ENCODE assay signal across 17 cellular contexts in the genomic region with DNA sequence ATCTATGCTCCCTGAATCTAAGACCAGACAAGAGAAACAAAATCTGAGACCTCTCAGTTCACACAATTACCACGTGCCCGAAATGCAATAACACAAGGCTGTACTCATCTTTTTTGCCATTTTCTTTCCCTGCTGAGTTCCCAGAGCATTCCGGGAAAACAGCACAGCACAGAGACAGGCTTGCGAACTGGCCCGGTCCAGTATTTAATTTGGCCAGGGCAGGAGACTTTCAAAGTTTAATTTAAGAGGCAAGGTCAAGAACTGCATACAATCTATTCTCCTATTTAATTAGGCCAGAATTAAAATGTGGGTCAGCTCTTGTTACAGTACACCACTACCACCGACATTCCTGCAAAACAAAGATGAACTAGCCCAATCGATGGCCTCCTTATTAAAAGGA.
DNase-seq lines count a peak whose midpoint lies in the region; ATAC-seq, FAIRE-seq and TF ChIP-seq lines count a peak whose summit lies in the region.
"Had no signal": no experiment of that assay in that cellular context is flagged by ENCODE, and none has a peak within 500 bp of the region (broad histone marks: within the 10 kb centered on the region; RNA-seq: fewer than 3 reads in every experiment).

No MANE protein-coding gene starts in this region.

- H3K4me3 ChIP-seq in liver (ENCODE audit: low read depth in 1 of 3, low read length in 3 of 3) = no peak overlapping the region
- no peak overlapping the region for H3K4me3 ChIP-seq in HepG2 (replicated peaks in 1 of 3; ENCODE audit: insufficient read depth in 1 of 3, low read depth in 2 of 3, low read length in 3 of 3)
- H3K4me3 ChIP-seq in pancreas = no peak overlapping the region
- H3K4me3 ChIP-seq in testis = no peak overlapping the region

- BruUV-seq in HepG2 (replicated peaks; lab: Mats Ljungman, UMichigan) = no TSS peak

- in situ Hi-C loops in HepG2 (cut with HindIII; ENCODE audit: extremely low pct_ligation_motif_present, low pct_unique_long_range_greater_than_20kb) = no loop called here

- TF ChIP-seq RAD21 in liver (IDR thresholded peaks at IDR 0.05) (peak; percentile 9 to 28), HepG2 (CRISPR knock-in tag; IDR thresholded peaks at IDR 0.05) (no peak)

- CTCF ChIA-PET in HepG2 (lab: Yijun Ruan, JAX; ENCODE audit: low intra/inter-chr PET ratio, low total read pairs) (no interaction called here), WTC11 (lab: Charles Lee) (interaction anchor here (0.7 to 1.1 kb wide), 2 partner anchors 94 to 119 kb away, joined by 3 read pairs; no protein-coding TSS in a partner anchor)

- 32% methylated on average over 7 of the region's 7 CpGs for WGBS in liver
- 99% methylated on average over 7 of the region's 7 CpGs for WGBS in HepG2 (ENCODE audit: low lambda C conversion rate)
- 33 to 38% methylated on average over 7 of the region's 7 CpGs for WGBS in pancreas, 2 donors
- 46 to 55% methylated on average over 7 of the region's 7 CpGs for WGBS in testis, 2 donors

- H3K27ac ChIP-seq in liver (ENCODE audit: low read depth in 1 of 2, low read length in 2 of 2) (no peak overlapping the region), HepG2 (ENCODE audit: extremely low read length, insufficient read depth, low read length) (no peak overlapping the region), pancreas (no peak overlapping the region), testis (no peak overlapping the region)

- no peaks in the 10 kb centered on the region for H3K9me3 ChIP-seq in liver (ENCODE audit: control insufficient read depth in 4 of 4, low read length in 3 of 4)
- H3K9me3 ChIP-seq in HepG2 (ENCODE audit: low read length) = no peaks in the 10 kb centered on the region
- no peaks in the 10 kb centered on the region for H3K9me3 ChIP-seq in pancreas
- H3K9me3 ChIP-seq in testis = no peaks in the 10 kb centered on the region
- H3K9me3 ChIP-seq: BE2C had no signal

- peaks cover 6% of the 10 kb centered on the region; the same call in 1 of the 2 replicates for H3K4me1 Mint-ChIP-seq in WTC11

- no peaks in the 10 kb centered on the region for H4K20me1 ChIP-seq in HepG2 (ENCODE audit: insufficient read depth, low read length)

- POLR2A ChIA-PET in HepG2 (lab: Yijun Ruan, JAX) = no interaction called here
- POLR2A ChIA-PET in WTC11 (lab: Charles Lee) = no interaction called here

- TF ChIP-seq CTCF in liver (IDR thresholded peaks at IDR 0.05; ENCODE audit: low read depth, low read length, missing input control) (no peak), HepG2 (CRISPR knock-in tag; IDR thresholded peaks at IDR 0.05) (no peak), WTC11 (IDR thresholded peaks at IDR 0.05) (no peak), pancreas (IDR thresholded peaks at IDR 0.05) (no peak), testis (IDR thresholded peaks at IDR 0.05) (no peak)

- TF ChIP-seq POLR2A in HepG2 (IDR thresholded peaks at IDR 0.05; ENCODE audit: insufficient read depth in 1 of 2, low read depth in 2 of 2, low read length in 2 of 2) (no peak), testis (IDR thresholded peaks at IDR 0.05) (no peak)

- H3K9me3 Mint-ChIP-seq in WTC11 = no peaks in the 10 kb centered on the region
- H3K9me3 Mint-ChIP-seq: CD8-positive, alpha-beta T cell; H9 had no signal

- H3K9ac ChIP-seq in liver (ENCODE audit: low read depth in 1 of 2, low read length in 2 of 2) = no peak overlapping the region
- no peak overlapping the region for H3K9ac ChIP-seq in HepG2 (ENCODE audit: insufficient read depth, low read depth, low read length)

- H3K36me3 ChIP-seq in liver (ENCODE audit: control insufficient read depth in 4 of 4, insufficient read depth in 3 of 4, low read depth in 1 of 4, low read length in 3 of 4) (peaks cover 8 to 62% (median 35%) of the 10 kb centered on the region in 4 donors), HepG2 (replicated peaks in 1 of 2; ENCODE audit: control insufficient read depth in 1 of 2, insufficient read depth in 2 of 2, low read length in 2 of 2) (peaks cover 33 to 73% of the 10 kb centered on the region in 2 experiments), pancreas (no peaks in the 10 kb centered on the region), testis (ENCODE audit: low read depth, missing control alignments) (no peaks in the 10 kb centered on the region)
- H3K36me3 ChIP-seq: BE2C had no signal

- DNase-seq in HepG2 (ENCODE audit: low spot score) (no peak), WTC11 (ENCODE audit: low spot score) (no peak), pancreas (no peak), testis (peak; percentile 39), NCI-H526 treated with DMSO at 0.1 percent for 48 hours (lab: John Stamatoyannopoulos, UW) (no peak)
- DNase-seq: 8988T; BE2C; Calu3; CD8-positive, alpha-beta T cell; DMS79 treated with DMSO at 0.1 percent for 48 hours; GF-D8; H9 had no signal

- no peaks in the 10 kb centered on the region for H3K27me3 ChIP-seq in liver (ENCODE audit: control insufficient read depth in 4 of 4, insufficient read depth in 4 of 4, low read length in 3 of 4)
- H3K27me3 ChIP-seq in HepG2 (ENCODE audit: control insufficient read depth in 1 of 2, insufficient read depth in 2 of 2, low read length in 2 of 2) = no peaks in the 10 kb centered on the region
- H3K27me3 ChIP-seq in pancreas = no peaks in the 10 kb centered on the region
- H3K27me3 ChIP-seq in testis = no peaks in the 10 kb centered on the region
- H3K27me3 ChIP-seq: BE2C had no signal

- TF ChIP-seq EP300 in HepG2 (IDR thresholded peaks at IDR 0.05; ENCODE audit: low read depth in 2 of 2, low read length in 2 of 2) = no peak
- no peak for TF ChIP-seq EP300 in HepG2 (CRISPR knock-in tag; IDR thresholded peaks at IDR 0.05; ENCODE audit: borderline replicate concordance)

- H3K4me1 ChIP-seq in liver (ENCODE audit: control insufficient read depth in 4 of 4, insufficient read depth in 4 of 4, low read length in 3 of 4) (peaks cover 4 to 39% (median 26%) of the 10 kb centered on the region in 4 donors), HepG2 (ENCODE audit: insufficient read depth, low read length) (no peaks in the 10 kb centered on the region), pancreas (peaks cover 0 to 7% (median 0%) of the 10 kb centered on the region in 3 donors), testis (no peaks in the 10 kb centered on the region)
- H3K4me1 ChIP-seq: BE2C had no signal

- no peak overlapping the region for H3K4me3 Mint-ChIP-seq in WTC11
- H3K4me3 Mint-ChIP-seq: CD14-positive monocyte; CD8-positive, alpha-beta T cell; H9 had no signal

- no peaks in the 10 kb centered on the region for H3K79me2 ChIP-seq in HepG2 (ENCODE audit: insufficient read depth, low read length)

- H3K27me3 Mint-ChIP-seq in WTC11 (ENCODE audit: low read depth) = no peaks in the 10 kb centered on the region

- H3K4me2 ChIP-seq in HepG2 (ENCODE audit: low read depth, low read length) = no peak overlapping the region

- no peak for ATAC-seq in HepG2
- peak; percentile 28; the same call in 1 of the 2 replicates for ATAC-seq in WTC11
- peak in 3 of 4 donors; percentile 38 to 72 (median 62) for ATAC-seq in pancreas
- no peak for ATAC-seq in HG03432 (IDR thresholded peaks at IDR 0.05; ENCODE audit: unreplicated experiment)
- ATAC-seq in HG03342 (IDR thresholded peaks at IDR 0.05; ENCODE audit: unreplicated experiment) = no peak
- ATAC-seq: CD8-positive, alpha-beta T cell had no signal

- H3K27ac Mint-ChIP-seq in WTC11 = peak overlapping the region; percentile 23; the same call in 1 of the 2 replicates
- H3K27ac Mint-ChIP-seq: CD8-positive, alpha-beta T cell had no signal

- H3K36me3 Mint-ChIP-seq in WTC11 = no peaks in the 10 kb centered on the region
- H3K36me3 Mint-ChIP-seq: CD14-positive monocyte; CD8-positive, alpha-beta T cell had no signal

- no peak overlapping the region for H2AFZ ChIP-seq in HepG2 (ENCODE audit: low read length)

- intact Hi-C loops in HepG2 (cut with micrococcal nuclease; ENCODE audit: unreplicated experiment) = no loop called here
- intact Hi-C loops in pancreas (cut with DNase I) = no loop called here
- intact Hi-C loops in testis (cut with DNase I; ENCODE audit: low total_unique reads) = no loop called here

- no peak for FAIRE-seq in HepG2 (lab: Jason Lieb, UNC)
- FAIRE-seq in pancreas (lab: Jason Lieb, UNC) = no peak
- FAIRE-seq: H1 had no signal

TF ChIP-seq in liver, 16 proteins besides CTCF, POLR2A, EP300 and RAD21 (continues in another document):
- TF ChIP-seq NR2F2 (IDR thresholded peaks at IDR 0.05) (peak; percentile 12), RXRA (IDR thresholded peaks at IDR 0.05) (peak; percentile 50 to 57), YY1 (IDR thresholded peaks at IDR 0.05) (no peak), EGR1 (IDR thresholded peaks at IDR 0.05; ENCODE audit: low read depth in 2 of 2) (no peak), SP1 (IDR thresholded peaks at IDR 0.05) (no peak), HNF4A (conservative IDR thresholded peaks at IDR 0.05) (peak; percentile 39 to 43), GABPA (IDR thresholded peaks at IDR 0.05 in 1 of 2, conservative IDR thresholded peaks at IDR 0.05 in 1 of 2) (no peak)

TF ChIP-seq in HepG2, 621 proteins besides CTCF, POLR2A, EP300 and RAD21 (continues in another document):
- no peak for TF ChIP-seq PHF8 (CRISPR knock-in tag; IDR thresholded peaks at IDR 0.05)
- TF ChIP-seq, protein P1, sequence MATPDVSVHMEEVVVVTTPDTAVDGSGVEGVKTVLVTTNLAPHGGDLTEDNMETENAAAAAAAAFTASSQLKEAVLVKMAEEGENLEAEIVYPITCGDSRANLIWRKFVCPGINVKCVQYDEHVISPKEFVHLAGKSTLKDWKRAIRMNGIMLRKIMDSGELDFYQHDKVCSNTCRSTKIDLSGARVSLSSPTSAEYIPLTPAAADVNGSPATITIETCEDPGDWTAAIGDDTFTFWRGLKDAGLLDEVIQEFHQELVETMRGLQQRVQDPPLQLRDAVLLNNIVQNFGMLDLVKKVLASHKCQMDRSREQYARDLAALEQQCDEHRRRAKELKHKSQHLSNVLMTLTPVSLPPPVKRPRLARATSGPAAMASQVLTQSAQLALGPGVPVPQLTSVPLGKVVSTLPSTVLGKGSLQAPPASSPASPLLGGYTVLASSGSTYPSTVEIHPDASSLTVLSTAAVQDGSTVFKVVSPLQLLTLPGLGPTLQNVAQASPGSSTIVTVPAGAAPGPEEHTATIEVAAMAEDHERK (CRISPR knock-in tag; IDR thresholded peaks at IDR 0.05; ENCODE audit: low read depth) = no peak

TF ChIP-seq in WTC11, 78 proteins besides CTCF, POLR2A, EP300 and RAD21 (continues in another document):
- no peak for TF ChIP-seq ZNF263 (CRISPR knock-in tag; IDR thresholded peaks at IDR 0.05; ENCODE audit: low read depth)
- TF ChIP-seq, protein P2, sequence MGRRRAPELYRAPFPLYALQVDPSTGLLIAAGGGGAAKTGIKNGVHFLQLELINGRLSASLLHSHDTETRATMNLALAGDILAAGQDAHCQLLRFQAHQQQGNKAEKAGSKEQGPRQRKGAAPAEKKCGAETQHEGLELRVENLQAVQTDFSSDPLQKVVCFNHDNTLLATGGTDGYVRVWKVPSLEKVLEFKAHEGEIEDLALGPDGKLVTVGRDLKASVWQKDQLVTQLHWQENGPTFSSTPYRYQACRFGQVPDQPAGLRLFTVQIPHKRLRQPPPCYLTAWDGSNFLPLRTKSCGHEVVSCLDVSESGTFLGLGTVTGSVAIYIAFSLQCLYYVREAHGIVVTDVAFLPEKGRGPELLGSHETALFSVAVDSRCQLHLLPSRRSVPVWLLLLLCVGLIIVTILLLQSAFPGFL (CRISPR knock-in tag; IDR thresholded peaks at IDR 0.05; ENCODE audit: borderline replicate concordance) = no peak
- no peak for TF ChIP-seq SOX15 (CRISPR knock-in tag; IDR thresholded peaks at IDR 0.05)

Comparison
In these comparisons a context has a peak if more than half of its experiments do, and no peak if none do; other contexts are left out.
1. ATAC-seq: peak in WTC11 (single experiment) and pancreas (3 of 4); none in HepG2 (single experiment), HG03432 (single experiment) and HG03342 (single experiment).